17 cellular contexts compared by ENCODE assay signal in genomic region chr2:26706616-26707473, GRCh38. TPM values are rescaled to one million over a fixed set of nuclear protein-coding genes. Genes with fewer than 3 reads are reported as not detected.
DNase-seq lines count a peak whose midpoint lies in the region; ATAC-seq and TF ChIP-seq lines count a peak whose summit lies in the region.
"Had no signal": no experiment of that assay in that cellular context is flagged by ENCODE, and none has a peak within 500 bp of the region (broad histone marks: within the 10 kb centered on the region; RNA-seq: fewer than 3 reads in every experiment).

No MANE protein-coding gene starts in this region.

- H3K4ac ChIP-seq in mesenchymal stem cell (ENCODE audit: low read depth in 1 of 2, low read length in 2 of 2): no peak overlapping the region

- no peak overlapping the region for H2AFZ ChIP-seq in mesenchymal stem cell (ENCODE audit: low read depth, low read length)

- H4K8ac ChIP-seq in mesenchymal stem cell (ENCODE audit: low read length): peak overlapping the region; percentile 14

- intact Hi-C loops in heart right ventricle (cut with DNase I): no loop called here

- CTCF ChIA-PET in WTC11 (lab: Charles Lee): interaction anchor here (0.7 to 1.7 kb wide), 2 partner anchors 91 to 100 kb away, joined by 3 to 7 read pairs; no protein-coding TSS in a partner anchor

- no peak overlapping the region for H3K27ac Mint-ChIP-seq in WTC11
- H3K27ac Mint-ChIP-seq: stimulated activated memory B cell treated with anti-CD40 and anti-IgM and Interleukin-4, amounts not matched to agents 10 μg/mL and 1 μg/mL and 100 μg/mL, for 72 hours had no signal

- no peaks in the 10 kb centered on the region for H3K79me1 ChIP-seq in mesenchymal stem cell (replicated peaks; ENCODE audit: low read length, poor library complexity, severe bottlenecking)

- H3K4me1 Mint-ChIP-seq in WTC11: peaks cover 4% of the 10 kb centered on the region
- H3K4me1 Mint-ChIP-seq: stimulated activated memory B cell treated with anti-CD40 and anti-IgM and Interleukin-4, amounts not matched to agents 10 μg/mL and 1 μg/mL and 100 μg/mL, for 72 hours had no signal

- H3K18ac ChIP-seq in mesenchymal stem cell (ENCODE audit: low read depth in 1 of 2, low read length in 2 of 2): no peak overlapping the region

- no peak overlapping the region for H3K4me3 Mint-ChIP-seq in WTC11
- H3K4me3 Mint-ChIP-seq: neural crest cell; stimulated activated memory B cell treated with anti-CD40 and anti-IgM and Interleukin-4, amounts not matched to agents 10 μg/mL and 1 μg/mL and 100 μg/mL, for 72 hours had no signal

- TF ChIP-seq CTCF in WTC11 (IDR thresholded peaks at IDR 0.05): no peak
- TF ChIP-seq CTCF in heart right ventricle (IDR thresholded peaks at IDR 0.05): no peak
- TF ChIP-seq CTCF in foreskin keratinocyte (conservative IDR thresholded peaks at IDR 0.05): no peak

- H3K9me3 Mint-ChIP-seq in WTC11: no peaks in the 10 kb centered on the region
- H3K9me3 Mint-ChIP-seq: neural crest cell; stimulated activated memory B cell treated with anti-CD40 and anti-IgM and Interleukin-4, amounts not matched to agents 10 μg/mL and 1 μg/mL and 100 μg/mL, for 72 hours had no signal

- H3K4me3 ChIP-seq in heart right ventricle: no peak overlapping the region
- no peak overlapping the region for H3K4me3 ChIP-seq in mesenchymal stem cell (ENCODE audit: insufficient read depth in 1 of 2, low read depth in 1 of 2, low read length in 2 of 2)
- peak overlapping the region in 1 of 2 donors; percentile 8 for H3K4me3 ChIP-seq in stomach smooth muscle (ENCODE audit: low read length in 2 of 2)
- H3K4me3 ChIP-seq: ascending aorta, lung, skin epidermis had no signal

- H3K36me3 ChIP-seq in heart right ventricle (no peaks in the 10 kb centered on the region), mesenchymal stem cell (ENCODE audit: control insufficient read depth in 1 of 2, insufficient read depth in 2 of 2, low read depth in 1 of 2, low read length in 2 of 2) (no peaks in the 10 kb centered on the region), stomach smooth muscle (ENCODE audit: control insufficient read depth in 2 of 2, insufficient read depth in 2 of 2, low read length in 2 of 2) (no peaks in the 10 kb centered on the region)
- H3K36me3 ChIP-seq: ascending aorta had no signal

- H3K27me3 ChIP-seq in heart right ventricle (peaks cover 0 to 6% (median 0%) of the 10 kb centered on the region in 7 donors), mesenchymal stem cell (ENCODE audit: control insufficient read depth in 1 of 2, insufficient read depth in 1 of 2, low read length in 2 of 2) (peaks cover 6 to 46% of the 10 kb centered on the region in 2 experiments), stomach smooth muscle (ENCODE audit: control insufficient read depth in 1 of 2, insufficient read depth in 2 of 2, low read length in 2 of 2) (no peaks in the 10 kb centered on the region), foreskin keratinocyte (peaks cover 10% of the 10 kb centered on the region)
- H3K27me3 ChIP-seq: ascending aorta had no signal

- ATAC-seq in WTC11 (peak; percentile 19), heart right ventricle (peak; percentile 29 to 73 (median 52)), HG03571 (IDR thresholded peaks at IDR 0.05; ENCODE audit: unreplicated experiment) (no peak), foreskin keratinocyte (no peak), HG03097 (IDR thresholded peaks at IDR 0.05; ENCODE audit: low FRiP score, unreplicated experiment) (no peak)
- ATAC-seq: stimulated activated memory B cell treated with anti-CD40 and anti-IgM and Interleukin-4, amounts not matched to agents 10 μg/mL and 1 μg/mL and 100 μg/mL, for 72 hours had no signal

- no peak overlapping the region for H2BK5ac ChIP-seq in mesenchymal stem cell (ENCODE audit: low read depth, low read length, poor library complexity, severe bottlenecking)

- WGBS in heart right ventricle, 2 donors: 23 to 33% methylated on average over 18 to 19 of the region's 19 CpGs
- 55% methylated on average over 19 of the region's 19 CpGs for WGBS in mesenchymal stem cell

- no peak overlapping the region for H4K91ac ChIP-seq in mesenchymal stem cell (ENCODE audit: low read length)

- no peak overlapping the region for H3K23ac ChIP-seq in mesenchymal stem cell (ENCODE audit: low read length in 2 of 2)

- H2BK120ac ChIP-seq in mesenchymal stem cell (ENCODE audit: low read depth, low read length): no peak overlapping the region

- no peak overlapping the region for H3K4me2 ChIP-seq in mesenchymal stem cell (ENCODE audit: low read length, poor library complexity, severe bottlenecking)

- no peaks in the 10 kb centered on the region for H3K36me3 Mint-ChIP-seq in WTC11
- H3K36me3 Mint-ChIP-seq: stimulated activated memory B cell treated with anti-CD40 and anti-IgM and Interleukin-4, amounts not matched to agents 10 μg/mL and 1 μg/mL and 100 μg/mL, for 72 hours had no signal

- no peaks in the 10 kb centered on the region for H3K27me3 Mint-ChIP-seq in WTC11 (ENCODE audit: low read depth)

- H2AK5ac ChIP-seq in mesenchymal stem cell (ENCODE audit: low read length, severe bottlenecking): no peak overlapping the region

- peak overlapping the region; percentile 15 for H2BK15ac ChIP-seq in mesenchymal stem cell (ENCODE audit: low read depth, poor library complexity, severe bottlenecking)

- H3K27ac ChIP-seq in heart right ventricle (peak overlapping the region in 5 of 10 donors; percentile 21 to 62 (median 33)), mesenchymal stem cell (ENCODE audit: low read length, poor library complexity, severe bottlenecking) (no peak overlapping the region), stomach smooth muscle (ENCODE audit: low read length) (peak overlapping the region; percentile 11), foreskin keratinocyte (no peak overlapping the region)
- H3K27ac ChIP-seq: skin epidermis had no signal

- H3K4me1 ChIP-seq in heart right ventricle: peaks cover 9 to 51% (median 27%) of the 10 kb centered on the region in 9 donors
- H3K4me1 ChIP-seq in mesenchymal stem cell (ENCODE audit: control insufficient read depth, insufficient read depth, low read depth, low read length): peaks cover 11% of the 10 kb centered on the region
- peaks cover 47% of the 10 kb centered on the region for H3K4me1 ChIP-seq in stomach smooth muscle (ENCODE audit: control insufficient read depth, insufficient read depth, low read length)
- peaks cover 4% of the 10 kb centered on the region for H3K4me1 ChIP-seq in foreskin keratinocyte

- H2BK12ac ChIP-seq in mesenchymal stem cell (ENCODE audit: low read length in 2 of 2): no peak overlapping the region

- no peak overlapping the region for H3K14ac ChIP-seq in mesenchymal stem cell (ENCODE audit: low read length in 2 of 2)

- POLR2A ChIA-PET in WTC11 (lab: Charles Lee): no interaction called here

- no peaks in the 10 kb centered on the region for H3K9me3 ChIP-seq in heart right ventricle
- no peaks in the 10 kb centered on the region for H3K9me3 ChIP-seq in mesenchymal stem cell (ENCODE audit: control insufficient read depth, low read length)
- H3K9me3 ChIP-seq in stomach smooth muscle (ENCODE audit: control insufficient read depth in 2 of 2, low read length in 2 of 2): no peaks in the 10 kb centered on the region
- H3K9me3 ChIP-seq: ascending aorta had no signal

- H3K9ac ChIP-seq in mesenchymal stem cell (ENCODE audit: low read length) (no peak overlapping the region), stomach smooth muscle (ENCODE audit: low read length in 2 of 2) (no peak overlapping the region)

- DNase-seq in WTC11 (ENCODE audit: low spot score): no peak
- peak in 1 of 2 donors; percentile 32 for DNase-seq in heart right ventricle
- no peak for DNase-seq in mesenchymal stem cell
- no peak for DNase-seq in foreskin keratinocyte
- DNase-seq in HT-29 (ENCODE audit: low spot score): no peak
- DNase-seq: activated gamma-delta T cell, NCI-H774 had no signal

TF ChIP-seq in WTC11, 78 proteins besides CTCF, POLR2A, EP300 and RAD21:
- TF ChIP-seq GABPB1 (CRISPR knock-in tag; IDR thresholded peaks at IDR 0.05) (no peak), ZNF121 (CRISPR knock-in tag; IDR thresholded peaks at IDR 0.05) (peak; percentile 36; the same call in 1 of the 2 replicates)

RNA-seq across cellular contexts. Expression of gene KCNK3, which starts 14.3 kb away (rescaled TPM):
- total RNA-seq in WTC11 (2021) (0.22 to 0.30 TPM (median 0.30 TPM) in 3 replicates), heart right ventricle (1 to 10 TPM in 4 of 10 donors, under 1 TPM in 6; 0.19 to 6.8 (median 0.69) TPM), foreskin keratinocyte (not detected in 2 replicates)
- polyA plus RNA-seq in heart right ventricle (1 to 10 TPM; 1.2 to 3.3 TPM), foreskin keratinocyte (not detected in 2 replicates)
- 0.52 TPM for polyA plus RNA-seq in mesenchymal stem cell (2013, experiment 1 of 2)
- polyA plus RNA-seq in mesenchymal stem cell (2013, experiment 2 of 2): 0.53 TPM
- total RNA-seq in HT-29 (2014; rRNA removed; shearing (Covaris generic)): not detected in 2 replicates
- total RNA-seq: dermis microvascular lymphatic vessel endothelial cell had no signal
- polyA plus RNA-seq: fibroblast of lung had no signal

RNA-seq across cellular contexts. Expression of gene SLC35F6, which starts 57.2 kb away (rescaled TPM):
- total RNA-seq in WTC11 (2021) (10.3 to 12.0 TPM (median 11.9 TPM) in 3 replicates), heart right ventricle (10 to 100 TPM; 17.1 to 36.2 (median 23.0) TPM), foreskin keratinocyte (47.3 and 53.8 TPM in 2 replicates)
- polyA plus RNA-seq in heart right ventricle (10 to 100 TPM; 13.2 to 17.2 TPM), foreskin keratinocyte (26.7 and 28.5 TPM in 2 replicates)
- 62.3 TPM for polyA plus RNA-seq in mesenchymal stem cell (2013, experiment 1 of 2)
- polyA plus RNA-seq in mesenchymal stem cell (2013, experiment 2 of 2): 60.2 TPM
- total RNA-seq in HT-29 (2014; rRNA removed; shearing (Covaris generic)): 24.3 and 27.5 TPM in 2 replicates

Comparison
In these comparisons a context has a peak if more than half of its experiments do, and no peak if none do; other contexts are left out.
1. ATAC-seq: peak in WTC11 (single experiment) and heart right ventricle (8 of 8); none in HG03571 (single experiment), foreskin keratinocyte (single experiment) and HG03097 (single experiment).